Comparison of ENCODE assay signal across 22 cellular contexts in the genomic region with DNA sequence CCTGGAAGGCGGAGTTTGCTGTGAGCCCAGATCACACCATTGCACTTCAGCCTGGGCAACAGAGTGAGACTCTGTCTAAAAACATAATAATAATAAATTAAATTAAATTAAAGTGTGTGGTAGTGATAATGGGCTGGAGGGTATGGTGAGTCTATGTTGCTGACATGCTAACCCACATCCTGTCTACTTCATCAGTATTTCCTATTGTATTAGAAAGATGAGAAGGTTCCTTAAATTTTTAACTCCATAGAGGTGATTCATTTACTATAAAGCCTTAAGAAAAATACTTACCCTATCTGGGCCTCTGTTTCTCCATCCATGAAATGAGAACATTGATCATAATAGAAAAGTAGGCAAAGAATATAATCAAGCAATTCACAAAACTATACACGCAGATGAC.
"Had no signal": no experiment of that assay in that cellular context is flagged by ENCODE, and none has a peak within 500 bp of the region (broad histone marks: within the 10 kb centered on the region; RNA-seq: fewer than 3 reads in every experiment).

No MANE protein-coding gene starts in this region.

- ATAC-seq: activated CD8-positive, alpha-beta memory T cell treated with anti-CD3 and anti-CD28 coated beads, Interleukin-2, amount 10 ng/mL, durations not matched to agents 7 days and 5 days; activated CD8-positive, alpha-beta T cell treated with anti-CD3 and anti-CD28 coated beads for 36 hours; activated naive CD4-positive, alpha-beta T cell treated with anti-CD3 and anti-CD28 coated beads, Interleukin-2, amount 50 U/mL, for 72 hours; left lung; naive thymus-derived CD4-positive, alpha-beta T cell; stimulated activated naive B cell treated with anti-CD40 and anti-IgM and Interleukin-4, amounts not matched to agents 10 μg/mL and 1 μg/mL and 100 μg/mL, for 72 hours had no signal

- H3K27ac ChIP-seq: sigmoid colon, transverse colon, WERI-Rb-1 had no signal

- FAIRE-seq: kidney, urothelium cell line had no signal

- H3K27me3 ChIP-seq: left lung, sigmoid colon, transverse colon had no signal

- DNase-seq: activated CD4-positive, alpha-beta T cell treated with anti-CD3 and anti-CD28 coated beads, Interleukin-2, amount 10 ng/mL, durations not matched to agents 7 days and 5 days; activated CD4-positive, CD25-positive, alpha-beta regulatory T cell treated with anti-CD3 and anti-CD28 coated beads, Interleukin-2, amount 50 U/mL, for 72 hours; activated CD8-positive, alpha-beta memory T cell treated with anti-CD3 and anti-CD28 coated beads, Interleukin-2, amount 10 ng/mL, durations not matched to agents 7 days and 5 days; activated CD8-positive, alpha-beta T cell treated with anti-CD3 and anti-CD28 coated beads for 36 hours; activated T-cell treated with anti-CD3 and anti-CD28 coated beads for 4 hours; aorta; central memory CD4-positive, alpha-beta T cell; effector memory CD4-positive, alpha-beta T cell; kidney; left lung; naive thymus-derived CD4-positive, alpha-beta T cell; posterior cingulate gyrus; retina; sigmoid colon; stimulated activated CD4-positive, alpha-beta T cell treated with anti-CD3 and anti-CD28 coated beads, Interleukin-2, amount 100 ng/mL, for 48 hours; stimulated activated CD8-positive, alpha-beta memory T cell treated with anti-CD3 and anti-CD28 coated beads, Interleukin-4, amount 100 ng/mL, for 48 hours; stimulated activated naive B cell treated with anti-CD40 and anti-IgM and Interleukin-4, amounts not matched to agents 10 μg/mL and 1 μg/mL and 100 μg/mL, for 72 hours; transverse colon; WERI-Rb-1 had no signal

- H3K9me3 ChIP-seq: sigmoid colon had no signal

- H3K4me3 ChIP-seq: left lung, lung, sigmoid colon, transverse colon had no signal

- H3K36me3 ChIP-seq: left lung, transverse colon had no signal
